In the genomic region with DNA sequence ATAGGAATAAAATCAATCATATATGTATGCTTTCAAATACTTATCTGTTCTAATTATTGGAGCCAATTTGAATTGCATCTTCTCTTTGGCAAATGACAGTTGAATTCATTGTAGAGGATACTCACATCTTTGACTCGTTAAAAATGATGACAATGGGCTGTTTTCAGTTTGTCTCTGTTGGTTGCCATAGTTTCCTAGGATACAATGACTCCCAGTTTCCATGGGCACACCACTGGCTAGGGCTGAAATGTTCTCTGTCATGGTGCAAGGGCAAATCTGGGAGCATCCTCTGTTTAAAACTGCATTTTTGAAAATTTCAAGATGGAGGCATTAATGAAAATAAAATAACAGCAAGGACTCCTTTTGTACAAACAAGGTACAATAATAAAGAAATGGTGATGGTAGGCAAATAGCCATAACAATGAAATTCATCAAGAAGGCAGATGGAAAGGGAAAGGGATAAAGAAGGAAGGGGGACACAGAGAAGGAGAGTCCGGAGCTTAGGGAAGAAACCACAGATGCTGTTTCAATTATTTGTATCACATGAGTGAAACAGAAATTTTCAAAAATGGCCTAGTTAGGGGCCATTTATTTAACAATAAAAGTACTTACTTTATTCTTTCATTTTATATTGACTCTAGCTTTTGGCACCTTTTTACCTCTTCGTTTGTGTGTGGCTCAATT, we compare ENCODE assay signal across 20 cellular contexts.
DNase-seq lines count a peak whose midpoint lies in the region; ATAC-seq and TF ChIP-seq lines count a peak whose summit lies in the region.
"Had no signal": no experiment of that assay in that cellular context is flagged by ENCODE, and none has a peak within 500 bp of the region (broad histone marks: within the 10 kb centered on the region; RNA-seq: fewer than 3 reads in every experiment).

No MANE protein-coding gene starts in this region.

- H3K4me1 Mint-ChIP-seq in endodermal cell, result peaks cover 16% of the 10 kb centered on the region
- no peaks in the 10 kb centered on the region for H3K4me1 Mint-ChIP-seq in osteocyte (ENCODE audit: unreplicated experiment)
- H3K4me1 Mint-ChIP-seq: naive thymus-derived CD4-positive, alpha-beta T cell had no signal

- TF ChIP-seq CTCF in endodermal cell (conservative IDR thresholded peaks at IDR 0.05), result no peak
- TF ChIP-seq CTCF in osteocyte (IDR thresholded peaks at IDR 0.05), result no peak

- H3K4me3 ChIP-seq in endodermal cell (ENCODE audit: low read length) (no peak overlapping the region), mesenchymal stem cell (ENCODE audit: insufficient read depth in 1 of 2, low read depth in 1 of 2, low read length in 2 of 2) (no peak overlapping the region)
- H3K4me3 ChIP-seq: BLaER1 treated with 17β-estradiol and CSF1 and Interleukin-3, amounts not matched to agents 10 nM and 100 nM; esophagus squamous epithelium; right atrium auricular region had no signal

- no peaks in the 10 kb centered on the region for H3K79me1 ChIP-seq in mesenchymal stem cell (replicated peaks; ENCODE audit: low read length, poor library complexity, severe bottlenecking)

- H3K4ac ChIP-seq in mesenchymal stem cell (ENCODE audit: low read depth in 1 of 2, low read length in 2 of 2), result no peak overlapping the region

- H3K27me3 ChIP-seq in endodermal cell (ENCODE audit: control insufficient read depth, insufficient read depth, low read length, poor library complexity, severe bottlenecking) (no peaks in the 10 kb centered on the region), mesenchymal stem cell (ENCODE audit: control insufficient read depth in 1 of 2, insufficient read depth in 1 of 2, low read length in 2 of 2) (no peaks in the 10 kb centered on the region)
- H3K27me3 ChIP-seq: BLaER1 treated with 17β-estradiol and CSF1 and Interleukin-3, amounts not matched to agents 10 nM and 100 nM; esophagus squamous epithelium; right atrium auricular region had no signal

- peak overlapping the region; percentile 53 for H3K27ac Mint-ChIP-seq in endodermal cell
- no peak overlapping the region for H3K27ac Mint-ChIP-seq in osteocyte (ENCODE audit: unreplicated experiment)
- H3K27ac Mint-ChIP-seq: activated CD8-positive, alpha-beta T cell treated with anti-CD3 and anti-CD28 coated beads for 36 hours; activated naive CD8-positive, alpha-beta T cell; naive thymus-derived CD4-positive, alpha-beta T cell had no signal

- H3K27ac ChIP-seq in endodermal cell (ENCODE audit: low read depth, low read length), result peak overlapping the region; percentile 67
- H3K27ac ChIP-seq in mesenchymal stem cell (ENCODE audit: low read length, poor library complexity, severe bottlenecking), result no peak overlapping the region
- H3K27ac ChIP-seq in substantia nigra (ENCODE audit: low read depth, low read length, poor library complexity, severe bottlenecking), result peak overlapping the region; percentile 86
- H3K27ac ChIP-seq: BLaER1 treated with 17β-estradiol and CSF1 and Interleukin-3, amounts not matched to agents 10 nM and 100 nM; esophagus squamous epithelium; right atrium auricular region; WERI-Rb-1 had no signal

- H3K18ac ChIP-seq in mesenchymal stem cell (ENCODE audit: low read depth in 1 of 2, low read length in 2 of 2), result no peak overlapping the region

- H3K9me3 ChIP-seq in endodermal cell (ENCODE audit: control insufficient read depth, low read length), result no peaks in the 10 kb centered on the region
- no peaks in the 10 kb centered on the region for H3K9me3 ChIP-seq in mesenchymal stem cell (ENCODE audit: control insufficient read depth, low read length)
- H3K9me3 ChIP-seq: BLaER1 treated with 17β-estradiol and CSF1 and Interleukin-3, amounts not matched to agents 10 nM and 100 nM; esophagus squamous epithelium; right atrium auricular region had no signal

- H3K9me3 Mint-ChIP-seq in endodermal cell (peaks cover 4% of the 10 kb centered on the region), osteocyte (ENCODE audit: unreplicated experiment) (peaks cover 4% of the 10 kb centered on the region)
- H3K9me3 Mint-ChIP-seq: activated CD8-positive, alpha-beta T cell treated with anti-CD3 and anti-CD28 coated beads for 36 hours; activated T-cell treated with anti-CD3 and anti-CD28 coated beads, Interleukin-2, amount 50 U/mL, for 4 hours; naive thymus-derived CD4-positive, alpha-beta T cell had no signal

- no peak overlapping the region for H2AK5ac ChIP-seq in mesenchymal stem cell (ENCODE audit: low read length, severe bottlenecking)

- H4K8ac ChIP-seq in mesenchymal stem cell (ENCODE audit: low read length), result no peak overlapping the region

- H3K36me3 Mint-ChIP-seq in endodermal cell (ENCODE audit: low read depth), result no peaks in the 10 kb centered on the region
- no peaks in the 10 kb centered on the region for H3K36me3 Mint-ChIP-seq in osteocyte (ENCODE audit: unreplicated experiment)
- H3K36me3 Mint-ChIP-seq: activated naive CD8-positive, alpha-beta T cell; naive thymus-derived CD4-positive, alpha-beta T cell had no signal

- H3K4me1 ChIP-seq in endodermal cell (ENCODE audit: control insufficient read depth, insufficient read depth, low read length) (no peaks in the 10 kb centered on the region), mesenchymal stem cell (ENCODE audit: control insufficient read depth, insufficient read depth, low read depth, low read length) (no peaks in the 10 kb centered on the region)
- H3K4me1 ChIP-seq: BLaER1 treated with 17β-estradiol and CSF1 and Interleukin-3, amounts not matched to agents 10 nM and 100 nM; esophagus squamous epithelium; right atrium auricular region had no signal

- H2BK12ac ChIP-seq in mesenchymal stem cell (ENCODE audit: low read length in 2 of 2), result no peak overlapping the region

- H3K27me3 Mint-ChIP-seq in endodermal cell (ENCODE audit: insufficient read depth), result no peaks in the 10 kb centered on the region
- peaks cover 3% of the 10 kb centered on the region for H3K27me3 Mint-ChIP-seq in osteocyte (ENCODE audit: unreplicated experiment)
- H3K27me3 Mint-ChIP-seq: activated CD8-positive, alpha-beta T cell treated with anti-CD3 and anti-CD28 coated beads for 36 hours; activated naive CD8-positive, alpha-beta T cell had no signal

- WGBS in endodermal cell (ENCODE audit: insufficient coverage in 1 of 2, insufficient read length in 1 of 2), 2 experiments, result 72 to 73% methylated on average over 2 to 3 of the region's 3 CpGs
- 75% methylated on average over 2 of the region's 3 CpGs for WGBS in mesenchymal stem cell

- peak in 2 of 3 experiments; percentile 3 to 64 for DNase-seq in NCI-H1417 (lab: John Stamatoyannopoulos, UW)
- DNase-seq in NCI-H1417 treated with DMSO at 0.1 percent for 48 hours (lab: John Stamatoyannopoulos, UW), result no peak
- no peak for DNase-seq in endodermal cell
- peak; percentile 52 for DNase-seq in mesenchymal stem cell
- peak in 30 of 49 donors; percentile 1 to 58 (median 19) for DNase-seq in substantia nigra (lab: John Stamatoyannopoulos, UW)
- no peak for DNase-seq in osteocyte (ENCODE audit: extremely low spot score, unreplicated experiment)
- DNase-seq: activated CD8-positive, alpha-beta T cell treated with anti-CD3 and anti-CD28 coated beads for 36 hours; activated T-cell treated with anti-CD3 and anti-CD28 coated beads, Interleukin-2, amount 50 U/mL, for 4 hours; esophagus squamous epithelium; Karpas-422; naive thymus-derived CD4-positive, alpha-beta T cell; stimulated activated CD4-positive, alpha-beta T cell treated with anti-CD3 and anti-CD28 coated beads, Interleukin-15, amount 100 ng/mL, for 24 hours; stimulated activated naive CD4-positive, alpha-beta T cell treated with Interleukin-2 at 50 U/mL for 16 hours; T-helper 1 cell; WERI-Rb-1 had no signal

- no peak overlapping the region for H4K91ac ChIP-seq in mesenchymal stem cell (ENCODE audit: low read length)

- H3K23ac ChIP-seq in mesenchymal stem cell (ENCODE audit: low read length in 2 of 2), result no peak overlapping the region

- no peak overlapping the region for H2BK120ac ChIP-seq in mesenchymal stem cell (ENCODE audit: low read depth, low read length)

- H3K9ac ChIP-seq in endodermal cell (ENCODE audit: extremely low read depth, low read length, poor library complexity, severe bottlenecking) (no peak overlapping the region), mesenchymal stem cell (ENCODE audit: low read length) (no peak overlapping the region)
- H3K9ac ChIP-seq: BLaER1 treated with 17β-estradiol and CSF1 and Interleukin-3, amounts not matched to agents 10 nM and 100 nM had no signal

- H3K4me3 Mint-ChIP-seq in endodermal cell (no peak overlapping the region), osteocyte (ENCODE audit: unreplicated experiment) (no peak overlapping the region)
- H3K4me3 Mint-ChIP-seq: activated CD8-positive, alpha-beta T cell treated with anti-CD3 and anti-CD28 coated beads for 36 hours; activated naive CD8-positive, alpha-beta T cell; activated T-cell treated with anti-CD3 and anti-CD28 coated beads, Interleukin-2, amount 50 U/mL, for 4 hours; naive thymus-derived CD4-positive, alpha-beta T cell had no signal

- no peak overlapping the region for H2AFZ ChIP-seq in mesenchymal stem cell (ENCODE audit: low read depth, low read length)

- H3K14ac ChIP-seq in mesenchymal stem cell (ENCODE audit: low read length in 2 of 2), result no peak overlapping the region

- H2BK15ac ChIP-seq in mesenchymal stem cell (ENCODE audit: low read depth, poor library complexity, severe bottlenecking), result no peak overlapping the region

- no peak overlapping the region for H3K4me2 ChIP-seq in mesenchymal stem cell (ENCODE audit: low read length, poor library complexity, severe bottlenecking)
- H3K4me2 ChIP-seq: BLaER1 treated with 17β-estradiol and CSF1 and Interleukin-3, amounts not matched to agents 10 nM and 100 nM had no signal

- no peak overlapping the region for H2BK5ac ChIP-seq in mesenchymal stem cell (ENCODE audit: low read depth, low read length, poor library complexity, severe bottlenecking)

- H3K36me3 ChIP-seq in endodermal cell (ENCODE audit: control insufficient read depth, insufficient read depth, low read length), result no peaks in the 10 kb centered on the region
- H3K36me3 ChIP-seq in mesenchymal stem cell (ENCODE audit: control insufficient read depth in 1 of 2, insufficient read depth in 2 of 2, low read depth in 1 of 2, low read length in 2 of 2), result no peaks in the 10 kb centered on the region
- H3K36me3 ChIP-seq: BLaER1 treated with 17β-estradiol and CSF1 and Interleukin-3, amounts not matched to agents 10 nM and 100 nM; esophagus squamous epithelium; right atrium auricular region; WERI-Rb-1 had no signal

- ATAC-seq in HG03520 (IDR thresholded peaks at IDR 0.05; ENCODE audit: unreplicated experiment), result no peak
- ATAC-seq in HG03469 (IDR thresholded peaks at IDR 0.05; ENCODE audit: unreplicated experiment), result no peak
- ATAC-seq: activated CD8-positive, alpha-beta T cell treated with anti-CD3 and anti-CD28 coated beads for 36 hours; activated T-cell treated with anti-CD3 and anti-CD28 coated beads, Interleukin-2, amount 50 U/mL, for 4 hours; naive thymus-derived CD4-positive, alpha-beta T cell had no signal

Comparison
In these comparisons a context has a peak if more than half of its experiments do, and no peak if none do; other contexts are left out.
1. DNase-seq: peak in NCI-H1417 (2 of 3), mesenchymal stem cell (single experiment) and substantia nigra (30 of 49); none in NCI-H1417 treated with DMSO at 0.1 percent for 48 hours (single experiment), endodermal cell (single experiment) and osteocyte (single experiment).